8 cellular contexts compared by ENCODE assay signal in genomic region chr3:66220066-66220465, GRCh38. TPM values are rescaled to one million over a fixed set of nuclear protein-coding genes. Genes with fewer than 3 reads are reported as not detected.
DNase-seq lines count a peak whose midpoint lies in the region; ATAC-seq and TF ChIP-seq lines count a peak whose summit lies in the region.

No MANE protein-coding gene starts in this region.

- TF ChIP-seq CTCF in astrocyte of the spinal cord (IDR thresholded peaks at IDR 0.05; ENCODE audit: low read depth, low read length) (no peak), mesothelial cell of epicardium (IDR thresholded peaks at IDR 0.05; ENCODE audit: unreplicated experiment) (no peak), lower leg skin (IDR thresholded peaks at IDR 0.05) (no peak)

- in situ Hi-C loops in astrocyte of the spinal cord (cut with HindIII; ENCODE audit: low sequenced_read_pairs) = no loop called here

- no peak for DNase-seq in stimulated activated naive CD8-positive, alpha-beta T cell treated with anti-CD3 and anti-CD28 coated beads, Interleukin-15, Interleukin-2, amounts not matched to agents 100 U/mL and 50 U/mL, for 24 hours
- no peak for DNase-seq in astrocyte of the spinal cord (ENCODE audit: low read depth, low spot score)
- no peak for DNase-seq in mesothelial cell of epicardium (ENCODE audit: low spot score in 2 of 2, unreplicated experiment in 2 of 2)
- DNase-seq in 8988T = no peak
- no peak for DNase-seq in lower leg skin (ENCODE audit: low spot score in 2 of 2)
- no peak for DNase-seq in NCI-H128 (lab: John Stamatoyannopoulos, UW; ENCODE audit: unreplicated experiment)

- no peaks in the 10 kb centered on the region for H3K27me3 Mint-ChIP-seq in stimulated activated naive CD8-positive, alpha-beta T cell treated with anti-CD3 and anti-CD28 coated beads, Interleukin-15, Interleukin-2, amounts not matched to agents 100 ng/mL and 50 ng/mL, for 24 hours
- H3K27me3 Mint-ChIP-seq in mesothelial cell of epicardium (ENCODE audit: low read depth) = peaks cover 7% of the 10 kb centered on the region

- WGBS in lower leg skin, 2 donors = 14 to 15% methylated on average over 5 of the region's 5 CpGs

- intact Hi-C loops in lower leg skin (cut with DNase I; ENCODE audit: low total_unique reads) = no loop called here

- peaks cover 9% of the 10 kb centered on the region for H3K9me3 Mint-ChIP-seq in stimulated activated naive CD8-positive, alpha-beta T cell treated with anti-CD3 and anti-CD28 coated beads, Interleukin-15, Interleukin-2, amounts not matched to agents 100 ng/mL and 50 ng/mL, for 24 hours
- no peaks in the 10 kb centered on the region for H3K9me3 Mint-ChIP-seq in mesothelial cell of epicardium

- ATAC-seq in stimulated activated naive CD8-positive, alpha-beta T cell treated with anti-CD3 and anti-CD28 coated beads, Interleukin-15, Interleukin-2, amounts not matched to agents 100 U/mL and 50 U/mL, for 24 hours = no peak
- ATAC-seq in HG02588 (IDR thresholded peaks at IDR 0.05; ENCODE audit: unreplicated experiment) = no peak

- H3K4me1 Mint-ChIP-seq in stimulated activated naive CD8-positive, alpha-beta T cell treated with anti-CD3 and anti-CD28 coated beads, Interleukin-15, Interleukin-2, amounts not matched to agents 100 ng/mL and 50 ng/mL, for 24 hours (ENCODE audit: low read depth) = peaks cover 47% of the 10 kb centered on the region
- H3K4me1 Mint-ChIP-seq in mesothelial cell of epicardium = peaks cover 12% of the 10 kb centered on the region

- H3K27ac Mint-ChIP-seq in stimulated activated naive CD8-positive, alpha-beta T cell treated with anti-CD3 and anti-CD28 coated beads, Interleukin-15, Interleukin-2, amounts not matched to agents 100 ng/mL and 50 ng/mL, for 24 hours = no peak overlapping the region
- peak overlapping the region; percentile 43 for H3K27ac Mint-ChIP-seq in mesothelial cell of epicardium

- peak overlapping the region; percentile 59 for H3K4me3 ChIP-seq in astrocyte of the spinal cord (ENCODE audit: low read depth, low read length)
- no peak overlapping the region for H3K4me3 ChIP-seq in lower leg skin (ENCODE audit: low read depth, poor library complexity, severe bottlenecking)

- peak overlapping the region; percentile 98 for H3K4me3 Mint-ChIP-seq in stimulated activated naive CD8-positive, alpha-beta T cell treated with anti-CD3 and anti-CD28 coated beads, Interleukin-15, Interleukin-2, amounts not matched to agents 100 ng/mL and 50 ng/mL, for 24 hours
- H3K4me3 Mint-ChIP-seq in mesothelial cell of epicardium = peak overlapping the region; percentile 96

- no peak for TF ChIP-seq POLR2A in lower leg skin (IDR thresholded peaks at IDR 0.05)

- peaks cover 38% of the 10 kb centered on the region for H3K36me3 Mint-ChIP-seq in stimulated activated naive CD8-positive, alpha-beta T cell treated with anti-CD3 and anti-CD28 coated beads, Interleukin-15, Interleukin-2, amounts not matched to agents 100 ng/mL and 50 ng/mL, for 24 hours (ENCODE audit: low read depth)
- no peaks in the 10 kb centered on the region for H3K36me3 Mint-ChIP-seq in mesothelial cell of epicardium

RNA-seq across cellular contexts. Expression of gene SLC25A26, which starts 0.7 kb away (rescaled TPM):
- total RNA-seq in mesothelial cell of epicardium (19.2 to 20.8 TPM (median 20.3 TPM) in 3 replicates), lower leg skin (10 to 100 TPM; 13.7 to 29.1 (median 21.9) TPM)
